In genomic region chr16:79296491-79296890, GRCh38 we compare ENCODE assay signal across 23 cellular contexts.
"Had no signal": no experiment of that assay in that cellular context is flagged by ENCODE, and none has a peak within 500 bp of the region (broad histone marks: within the 10 kb centered on the region; RNA-seq: fewer than 3 reads in every experiment).

No MANE protein-coding gene starts in this region.

- H3K4me3 ChIP-seq: adrenal gland, ascending aorta, left lung, testis, uterus had no signal

- DNase-seq: activated CD4-positive, alpha-beta T cell treated with anti-CD3 and anti-CD28 coated beads for 1 hour; activated CD4-positive, alpha-beta T cell treated with anti-CD3 and anti-CD28 coated beads, Interleukin-2, amount 50 U/mL, for 4 hours; activated CD8-positive, alpha-beta memory T cell treated with anti-CD3 and anti-CD28 coated beads, Interleukin-2, amount 10 ng/mL, durations not matched to agents 7 days and 5 days; activated gamma-delta T cell; activated T-cell treated with anti-CD3 and anti-CD28 coated beads for 4 hours; adrenal gland; brain microvascular endothelial cell; caudate nucleus; effector memory CD4-positive, alpha-beta T cell; foreskin melanocyte; kidney glomerular epithelial cell; left lung; natural killer cell; retina; stimulated activated CD4-positive, alpha-beta T cell treated with anti-CD3 and anti-CD28 coated beads, Interleukin-2, amount 100 ng/mL, for 48 hours; stimulated activated CD8-positive, alpha-beta memory T cell treated with anti-CD3 and anti-CD28 coated beads, Interleukin-4, amount 100 ng/mL, for 48 hours; T-helper 9 cell; testis; uterus had no signal

- H3K4me1 Mint-ChIP-seq: natural killer cell had no signal

- H3K9me3 ChIP-seq: adrenal gland, ascending aorta, left lung, testis, uterus had no signal

- ATAC-seq: activated CD8-positive, alpha-beta memory T cell treated with anti-CD3 and anti-CD28 coated beads, Interleukin-2, amount 10 ng/mL, durations not matched to agents 7 days and 5 days; activated naive CD4-positive, alpha-beta T cell treated with anti-CD3 and anti-CD28 coated beads, Interleukin-2, amount 50 U/mL, for 72 hours; natural killer cell had no signal

- H3K4me1 ChIP-seq: ascending aorta, left lung, testis, uterus had no signal

- H3K9me3 Mint-ChIP-seq: mesothelial cell of epicardium, natural killer cell had no signal

- H3K36me3 Mint-ChIP-seq: activated CD8-positive, alpha-beta memory T cell treated with anti-CD3 and anti-CD28 coated beads, Interleukin-2, amount 10 ng/mL, durations not matched to agents 7 days and 5 days; activated naive CD4-positive, alpha-beta T cell treated with anti-CD3 and anti-CD28 coated beads, Interleukin-2, amount 50 U/mL, for 72 hours; mesothelial cell of epicardium; natural killer cell had no signal

- H3K27me3 Mint-ChIP-seq: activated CD8-positive, alpha-beta memory T cell treated with anti-CD3 and anti-CD28 coated beads, Interleukin-2, amount 10 ng/mL, durations not matched to agents 7 days and 5 days; progenitor cell of endocrine pancreas had no signal

- H3K27ac Mint-ChIP-seq: activated CD8-positive, alpha-beta memory T cell treated with anti-CD3 and anti-CD28 coated beads, Interleukin-2, amount 10 ng/mL, durations not matched to agents 7 days and 5 days; activated naive CD4-positive, alpha-beta T cell treated with anti-CD3 and anti-CD28 coated beads, Interleukin-2, amount 50 U/mL, for 72 hours; mesothelial cell of epicardium; natural killer cell; progenitor cell of endocrine pancreas had no signal

- H3K27me3 ChIP-seq: ascending aorta, brain microvascular endothelial cell, left lung, testis, uterus had no signal

- H3K36me3 ChIP-seq: adrenal gland, ascending aorta, brain microvascular endothelial cell, left lung, uterus had no signal

- H3K4me3 Mint-ChIP-seq: activated CD8-positive, alpha-beta memory T cell treated with anti-CD3 and anti-CD28 coated beads, Interleukin-2, amount 10 ng/mL, durations not matched to agents 7 days and 5 days; mesothelial cell of epicardium; natural killer cell had no signal

- H3K27ac ChIP-seq: adrenal gland, ascending aorta, brain microvascular endothelial cell, left lung, testis, uterus had no signal
